1 cellular context compared by ENCODE assay signal in genomic region chr9:13190040-13190439, GRCh38.
TF ChIP-seq lines count a peak whose summit lies in the region.

No MANE protein-coding gene starts in this region.

TF ChIP-seq in IMR-90, 13 proteins besides CTCF, POLR2A, EP300 and RAD21 (continued from another document):
- TF ChIP-seq RFX5 (IDR thresholded peaks at IDR 0.05; ENCODE audit: low read depth, low read length) (no peak), BHLHE40 (IDR thresholded peaks at IDR 0.05; ENCODE audit: low read depth, low read length) (no peak)
